In genomic region chr19:4064073-4064550, GRCh38 we compare ENCODE assay signal across 2 cellular contexts.
A peak's percentile ranks its signal among the peaks of the same experiment; 100 is the strongest.
TF ChIP-seq lines count a peak whose summit lies in the region.

No MANE protein-coding gene starts in this region.

TF ChIP-seq in HEK293, 187 proteins besides CTCF, POLR2A, EP300 and RAD21:
- TF ChIP-seq ZNF140 (tag by site-specific recombination; IDR thresholded peaks at IDR 0.05) (no peak), GLIS1 (tag by site-specific recombination; IDR thresholded peaks at IDR 0.05) (peak; percentile 46; the same call in 1 of the 2 replicates), ZNF202 (tag by site-specific recombination; IDR thresholded peaks at IDR 0.05; ENCODE audit: borderline replicate concordance) (no peak), ZNF624 (tag by site-specific recombination; IDR thresholded peaks at IDR 0.05) (no peak), ZBTB17 (tag by site-specific recombination; IDR thresholded peaks at IDR 0.05) (peak; percentile 41; the same call in 1 of the 2 replicates), PATZ1 (tag by site-specific recombination; IDR thresholded peaks at IDR 0.05) (peak; percentile 94), ZBTB20 (tag by site-specific recombination; IDR thresholded peaks at IDR 0.05) (peak; percentile 54), ZNF2 (tag by site-specific recombination; IDR thresholded peaks at IDR 0.05) (no peak), BCL6B (tag by site-specific recombination; IDR thresholded peaks at IDR 0.05) (no peak), ZEB2 (tag by site-specific recombination; IDR thresholded peaks at IDR 0.05) (no peak), ZNF426 (tag by site-specific recombination; IDR thresholded peaks at IDR 0.05) (no peak), BCL11A (tag by site-specific recombination; IDR thresholded peaks at IDR 0.05; ENCODE audit: low read depth) (no peak), ZNF341 (tag by site-specific recombination; IDR thresholded peaks at IDR 0.05; ENCODE audit: low read depth) (peak; percentile 99), ZNF510 (tag by site-specific recombination; IDR thresholded peaks at IDR 0.05; ENCODE audit: insufficient replicate concordance) (no peak), ZSCAN30 (tag by site-specific recombination; IDR thresholded peaks at IDR 0.05) (peak; percentile 95)
TF ChIP-seq in HEK293: peak in this region for 6.

TF ChIP-seq in K562, 482 proteins besides CTCF, POLR2A, EP300 and RAD21:
- no peak for TF ChIP-seq GATAD2B (IDR thresholded peaks at IDR 0.05; ENCODE audit: borderline replicate concordance)
- peak; percentile 34 for TF ChIP-seq HMGN3 (IDR thresholded peaks at IDR 0.05; ENCODE audit: borderline replicate concordance, extremely low read depth, insufficient read length, low read depth, low read length)
- peak; percentile 12 for TF ChIP-seq PRPF4 (IDR thresholded peaks at IDR 0.05; ENCODE audit: insufficient read depth, low read depth, low read length, poor library complexity, severe bottlenecking)
- peak; percentile 68; the same call in 1 of the 2 replicates for TF ChIP-seq FOXJ2 (tag; IDR thresholded peaks at IDR 0.05)
- TF ChIP-seq ZNF76 (CRISPR knock-in tag; IDR thresholded peaks at IDR 0.05; ENCODE audit: borderline replicate concordance) = 0 out of 2 replicates have a peak, but pooled peaks have one; percentile 18
- TF ChIP-seq CCNT2 (IDR thresholded peaks at IDR 0.05; ENCODE audit: borderline replicate concordance, extremely low read depth, insufficient read length, low read depth, low read length) = peak; percentile 33
- no peak for TF ChIP-seq LCOR (CRISPR knock-in tag; IDR thresholded peaks at IDR 0.05)
- TF ChIP-seq RNF2 (IDR thresholded peaks at IDR 0.05) = no peak
- peak; percentile 75; the same call in 1 of the 2 replicates for TF ChIP-seq ZFX (CRISPR knock-in tag; IDR thresholded peaks at IDR 0.05)
- no peak for TF ChIP-seq NUFIP1 (IDR thresholded peaks at IDR 0.05; ENCODE audit: partially characterized antibody)
- no peak for TF ChIP-seq WHSC1 (IDR thresholded peaks at IDR 0.05; ENCODE audit: low read length)
- TF ChIP-seq ARID4B (CRISPR knock-in tag; IDR thresholded peaks at IDR 0.05) = no peak
- TF ChIP-seq GMEB1 (CRISPR knock-in tag; IDR thresholded peaks at IDR 0.05) = no peak
- TF ChIP-seq FOXJ3 (CRISPR knock-in tag; IDR thresholded peaks at IDR 0.05) = peak; percentile 66; the same call in 1 of the 2 replicates
- TF ChIP-seq ZBTB7A (IDR thresholded peaks at IDR 0.05; ENCODE audit: borderline replicate concordance, control insufficient read depth, low read depth, low read length) = peak; percentile 53
- TF ChIP-seq ZKSCAN8 (CRISPR knock-in tag; IDR thresholded peaks at IDR 0.05) = 0 out of 2 replicates have a peak, but pooled peaks have one; percentile 55
- peak; percentile 10 for TF ChIP-seq RBM22 (IDR thresholded peaks at IDR 0.05; ENCODE audit: low read depth, low read length, poor library complexity, severe bottlenecking)
- TF ChIP-seq SRSF1 (IDR thresholded peaks at IDR 0.05; ENCODE audit: low read depth, low read length) = no peak
- TF ChIP-seq HBP1 (CRISPR knock-in tag; IDR thresholded peaks at IDR 0.05) = no peak
- TF ChIP-seq UBTF (IDR thresholded peaks at IDR 0.05; ENCODE audit: borderline replicate concordance in 1 of 2, low read depth in 2 of 2, low read length in 2 of 2) = peak in 1 of 2 experiments; percentile 6; a peak in 1 of 4 replicates
